8 cellular contexts compared by ENCODE assay signal in the genomic region with DNA sequence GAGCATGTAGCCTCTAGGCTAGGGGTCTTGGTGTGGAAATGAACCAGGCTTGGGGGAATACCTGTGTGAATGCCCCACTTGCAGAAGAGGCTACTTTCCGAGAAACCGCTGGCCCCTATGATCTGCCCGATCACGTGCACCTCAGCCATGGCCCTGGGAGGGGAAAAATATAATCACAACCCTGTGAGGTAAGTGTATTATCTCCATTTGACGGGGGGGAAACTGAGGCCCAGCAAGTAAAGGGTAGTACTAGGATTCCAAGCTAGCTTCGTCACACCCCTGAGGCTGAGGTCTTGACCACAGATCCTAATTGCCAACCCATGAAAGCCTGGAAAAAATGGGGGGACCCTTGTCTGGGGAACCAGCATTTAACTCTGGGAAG. TPM values are rescaled to one million over a fixed set of nuclear protein-coding genes. Genes with fewer than 3 reads are reported as not detected.
DNase-seq lines count a peak whose midpoint lies in the region; ATAC-seq and TF ChIP-seq lines count a peak whose summit lies in the region.

No MANE protein-coding gene starts in this region.

- intact Hi-C loops in esophagus squamous epithelium (cut with DNase I) (no loop called here), psoas muscle (cut with DNase I) (no loop called here)

- peak overlapping the region; percentile 73 for H3K27ac ChIP-seq in RWPE2 (ENCODE audit: poor library complexity, severe bottlenecking)
- H3K27ac ChIP-seq in esophagus squamous epithelium = peak overlapping the region; percentile 87 to 98 (median 95)
- H3K27ac ChIP-seq in psoas muscle = peak overlapping the region; percentile 93

- H3K4me1 ChIP-seq in RWPE2 (ENCODE audit: insufficient read depth, poor library complexity, severe bottlenecking) (peaks cover 19% of the 10 kb centered on the region), esophagus squamous epithelium (peaks cover 3 to 44% (median 22%) of the 10 kb centered on the region in 3 donors), psoas muscle (peaks cover 7% of the 10 kb centered on the region)

- H3K27me3 ChIP-seq in RWPE2 (ENCODE audit: insufficient read depth, poor library complexity, severe bottlenecking) = no peaks in the 10 kb centered on the region
- no peaks in the 10 kb centered on the region for H3K27me3 ChIP-seq in esophagus squamous epithelium
- no peaks in the 10 kb centered on the region for H3K27me3 ChIP-seq in psoas muscle (ENCODE audit: insufficient read depth in 3 of 3, low read length in 2 of 3)

- DNase-seq in GM12864 (ENCODE audit: low read depth) = no peak
- DNase-seq in RWPE2 (ENCODE audit: low spot score) = no peak
- no peak for DNase-seq in esophagus squamous epithelium (lab: John Stamatoyannopoulos, UW)
- peak in 1 of 2 donors; percentile 50 for DNase-seq in psoas muscle
- no peak for DNase-seq in EL

- no peak for ATAC-seq in RWPE2 (ENCODE audit: low read depth)
- no peak for ATAC-seq in psoas muscle
- ATAC-seq in HG02852 (IDR thresholded peaks at IDR 0.05; ENCODE audit: unreplicated experiment) = no peak
- ATAC-seq in GM19023 (IDR thresholded peaks at IDR 0.05; ENCODE audit: unreplicated experiment) = no peak
- ATAC-seq in HG02970 (IDR thresholded peaks at IDR 0.05; ENCODE audit: low FRiP score, unreplicated experiment) = no peak

- WGBS in esophagus squamous epithelium, 2 donors = 32 to 44% methylated on average over 6 of the region's 6 CpGs
- WGBS in psoas muscle, 3 donors = 46 to 48% (median 46%) methylated on average over 6 of the region's 6 CpGs

- H3K4me3 ChIP-seq in GM12864 (ENCODE audit: low read depth, low read length) (peak overlapping the region; percentile 73), RWPE2 (ENCODE audit: severe bottlenecking) (peak overlapping the region; percentile 93), esophagus squamous epithelium (peak overlapping the region; percentile 53 to 84 (median 68)), psoas muscle (peak overlapping the region; percentile 80)

- TF ChIP-seq CTCF in GM12864 (IDR thresholded peaks at IDR 0.05; ENCODE audit: low read depth, low read length, missing control alignments) (no peak), RWPE2 (IDR thresholded peaks at IDR 0.05; ENCODE audit: poor library complexity, severe bottlenecking) (no peak), esophagus squamous epithelium (IDR thresholded peaks at IDR 0.05) (no peak), psoas muscle (IDR thresholded peaks at IDR 0.05) (no peak)

- H3K9me3 ChIP-seq in RWPE2 (ENCODE audit: severe bottlenecking) = no peaks in the 10 kb centered on the region
- H3K9me3 ChIP-seq in esophagus squamous epithelium = no peaks in the 10 kb centered on the region
- H3K9me3 ChIP-seq in psoas muscle = no peaks in the 10 kb centered on the region

- no peak for TF ChIP-seq POLR2A in esophagus squamous epithelium (IDR thresholded peaks at IDR 0.05)

- H3K36me3 ChIP-seq in RWPE2 (ENCODE audit: low read depth) (no peaks in the 10 kb centered on the region), esophagus squamous epithelium (no peaks in the 10 kb centered on the region), psoas muscle (ENCODE audit: insufficient read depth in 1 of 2, low read depth in 1 of 2) (no peaks in the 10 kb centered on the region)

RNA-seq across cellular contexts. Expression of a gene that starts 0.6 kb away (rescaled TPM):
- 1 to 10 TPM; 2.5 to 4.6 (median 3.7) TPM for total RNA-seq in esophagus squamous epithelium
- 1 to 10 TPM; 1.7 to 2.5 (median 2.0) TPM for total RNA-seq in psoas muscle
- polyA plus RNA-seq in psoas muscle = 10 to 100 TPM in 1 of 3 donors, 1 to 10 TPM in 2; 7.9 to 13.1 (median 9.3) TPM

RNA-seq across cellular contexts. Expression of a gene that starts 9.6 kb away (rescaled TPM):
- 10 to 100 TPM; 13.6 to 36.2 (median 31.9) TPM for total RNA-seq in esophagus squamous epithelium
- total RNA-seq in psoas muscle = 10 to 100 TPM in 2 of 4 donors, 1 to 10 TPM in 2; 8.2 to 10.8 (median 10.1) TPM
- 10 to 100 TPM in 1 of 3 donors, 1 to 10 TPM in 2; 2.8 to 10.5 (median 3.2) TPM for polyA plus RNA-seq in psoas muscle

RNA-seq across cellular contexts. Expression of a gene that starts 13.0 kb away (rescaled TPM):
- 10 to 100 TPM in 2 of 4 donors, 1 to 10 TPM in 2; 6.2 to 15.8 (median 9.3) TPM for total RNA-seq in esophagus squamous epithelium
- 1 to 10 TPM; 1.4 to 2.6 (median 1.7) TPM for total RNA-seq in psoas muscle
- polyA plus RNA-seq in psoas muscle = 1 to 10 TPM in 2 of 3 donors, under 1 TPM in 1; 0.88 to 3.1 (median 2.5) TPM

RNA-seq across cellular contexts. Expression of a gene that starts 33.8 kb away (rescaled TPM):
- total RNA-seq in esophagus squamous epithelium = 10 to 100 TPM; 22.4 to 37.0 (median 28.6) TPM
- 10 to 100 TPM; 25.4 to 42.3 (median 41.2) TPM for total RNA-seq in psoas muscle
- polyA plus RNA-seq in psoas muscle = 10 to 100 TPM; 34.9 to 78.8 (median 59.0) TPM

RNA-seq across cellular contexts. Expression of a gene that starts 34.3 kb away (rescaled TPM):
- total RNA-seq in esophagus squamous epithelium = 10 to 100 TPM; 55.1 to 87.2 (median 58.6) TPM
- total RNA-seq in psoas muscle = 10 to 100 TPM; 31.5 to 45.1 (median 39.8) TPM
- 10 to 100 TPM; 34.9 to 58.8 (median 43.3) TPM for polyA plus RNA-seq in psoas muscle
